ENCODE assay signal across 12 cellular contexts in genomic region chr5:177367323-177367848, GRCh38. TPM values are rescaled to one million over a fixed set of nuclear protein-coding genes. Genes with fewer than 3 reads are reported as not detected.
A peak's percentile ranks its signal among the peaks of the same experiment; 100 is the strongest.
DNase-seq lines count a peak whose midpoint lies in the region; ATAC-seq and TF ChIP-seq lines count a peak whose summit lies in the region.
"Had no signal": no experiment of that assay in that cellular context is flagged by ENCODE, and none has a peak within 500 bp of the region (broad histone marks: within the 10 kb centered on the region; RNA-seq: fewer than 3 reads in every experiment).

No MANE protein-coding gene starts in this region.

- no peak overlapping the region for H3K23ac ChIP-seq in H9 (ENCODE audit: insufficient read length, low read depth, low read length)

- H3K36me3 ChIP-seq in left lung (peaks cover 0 to 31% of the 10 kb centered on the region in 2 donors), skeletal muscle tissue (ENCODE audit: control insufficient read depth in 3 of 3, insufficient read depth in 3 of 3, low read length in 3 of 3) (no peaks in the 10 kb centered on the region), PC-9 (ENCODE audit: low read depth) (no peaks in the 10 kb centered on the region)
- H3K36me3 ChIP-seq: SJSA1 had no signal

- no peak overlapping the region for H4K91ac ChIP-seq in H9 (ENCODE audit: insufficient read length, low read depth, low read length)

- H2BK120ac ChIP-seq in H9 (ENCODE audit: low read depth, low read length, poor library complexity, severe bottlenecking): no peak overlapping the region

- no TSS peak for BruUV-seq in PC-9 (replicated peaks; lab: Mats Ljungman, UMichigan)

- TF ChIP-seq CTCF in H9 (conservative IDR thresholded peaks at IDR 0.05) (peak; percentile 14; the same call in 1 of the 3 replicates), choroid plexus epithelial cell (conservative IDR thresholded peaks at IDR 0.05; ENCODE audit: low read depth, low read length) (peak; percentile 24), left lung (IDR thresholded peaks at IDR 0.05) (no peak), PC-9 (conservative IDR thresholded peaks at IDR 0.05) (no peak)
- TF ChIP-seq CTCF in activated CD8-positive, alpha-beta T cell treated with anti-CD3 and anti-CD28 coated beads for 36 hours (IDR thresholded peaks at IDR 0.05): no peak

- H3K27me3 Mint-ChIP-seq in H9 (ENCODE audit: low read depth): peaks cover 30% of the 10 kb centered on the region
- H3K27me3 Mint-ChIP-seq in activated CD8-positive, alpha-beta T cell treated with anti-CD3 and anti-CD28 coated beads for 36 hours: no peaks in the 10 kb centered on the region

- H3K4me1 ChIP-seq in H9 (ENCODE audit: insufficient read depth, low read length): peaks cover 11% of the 10 kb centered on the region; the same call in 1 of the 2 replicates
- peaks cover 20 to 72% of the 10 kb centered on the region in 2 donors for H3K4me1 ChIP-seq in left lung
- H3K4me1 ChIP-seq in skeletal muscle tissue (ENCODE audit: control insufficient read depth in 3 of 3, insufficient read depth in 3 of 3, low read length in 3 of 3): peaks cover 62 to 64% (median 63%) of the 10 kb centered on the region in 3 donors
- H3K4me1 ChIP-seq in PC-9 (replicated peaks; ENCODE audit: insufficient read depth): peaks cover 15% of the 10 kb centered on the region

- no peak overlapping the region for H2BK20ac ChIP-seq in H9 (ENCODE audit: low read depth, low read length, poor library complexity, severe bottlenecking)

- DNase-seq in H9 (no peak), choroid plexus epithelial cell (ENCODE audit: low read depth) (no peak), left lung (no peak), putamen (ENCODE audit: low spot score) (no peak), PC-9 (no peak)
- no peak for DNase-seq in activated CD8-positive, alpha-beta T cell treated with anti-CD3 and anti-CD28 coated beads for 36 hours
- no peak for DNase-seq in stimulated activated naive CD4-positive, alpha-beta T cell (lab: John Stamatoyannopoulos, UW)
- DNase-seq: activated T-cell treated with anti-CD3 and anti-CD28 coated beads, Interleukin-2, amount 50 U/mL, for 48 hours; NCI-H146 had no signal

- H3T11ph ChIP-seq in H9 (ENCODE audit: low read length): no peak overlapping the region

- POLR2A ChIA-PET in activated CD8-positive, alpha-beta T cell treated with anti-CD3 and anti-CD28 coated beads for 36 hours (lab: Charles Lee): interaction anchor here (1.0 to 1.7 kb wide), 4 partner anchors 10 to 22 kb away, joined by 3 to 5 read pairs (median 4); no protein-coding TSS in a partner anchor
- POLR2A ChIA-PET in PC-9 (lab: Charles Lee; ENCODE audit: unreplicated experiment): interaction anchor here (0.6 kb wide), 1 partner anchor 25 kb away, joined by 4 read pairs; no protein-coding TSS in a partner anchor

- no peaks in the 10 kb centered on the region for H3K9me2 ChIP-seq in PC-9 (ENCODE audit: insufficient read depth)

- H3K9me3 Mint-ChIP-seq in H9: no peaks in the 10 kb centered on the region; a peak in 1 of 5 replicates
- no peaks in the 10 kb centered on the region for H3K9me3 Mint-ChIP-seq in activated CD8-positive, alpha-beta T cell treated with anti-CD3 and anti-CD28 coated beads for 36 hours

- H3K79me2 ChIP-seq in H9 (ENCODE audit: insufficient read depth, low read length): no peaks in the 10 kb centered on the region
- no peaks in the 10 kb centered on the region for H3K79me2 ChIP-seq in PC-9 (ENCODE audit: low read depth)

- H2BK5ac ChIP-seq in H9 (ENCODE audit: insufficient read length, low read length): no peak overlapping the region

- CTCF ChIA-PET in activated CD8-positive, alpha-beta T cell treated with anti-CD3 and anti-CD28 coated beads for 36 hours (lab: Charles Lee): interaction anchor here (1.2 to 8.4 kb wide), 5 partner anchors 8 to 58 kb away, joined by 3 to 86 read pairs (median 6); partner anchors contain the start of gene RGS14
- CTCF ChIA-PET in PC-9 (lab: Charles Lee): interaction anchor here (0.6 to 1.3 kb wide), 3 partner anchors 16 to 719 kb away, joined by 4 to 8 read pairs (median 6); partner anchors contain the start of gene LMAN2

- peaks cover 8 to 15% (median 8%) of the 10 kb centered on the region in 3 experiments for H3K36me3 Mint-ChIP-seq in H9 (ENCODE audit: insufficient read depth in 1 of 3, low read depth in 3 of 3)
- peaks cover 36% of the 10 kb centered on the region for H3K36me3 Mint-ChIP-seq in activated CD8-positive, alpha-beta T cell treated with anti-CD3 and anti-CD28 coated beads for 36 hours (ENCODE audit: low read depth)

- H3K56ac ChIP-seq in H9 (ENCODE audit: insufficient read length, low read depth, low read length): no peak overlapping the region

- H3K27ac Mint-ChIP-seq in H9: no peak overlapping the region
- H3K27ac Mint-ChIP-seq in activated CD8-positive, alpha-beta T cell treated with anti-CD3 and anti-CD28 coated beads for 36 hours: no peak overlapping the region

- no peak overlapping the region for H2AK5ac ChIP-seq in H9 (ENCODE audit: insufficient read length, low read length)

- H3K23me2 ChIP-seq in H9 (ENCODE audit: insufficient read length, low read depth, low read length, poor library complexity, severe bottlenecking): peaks cover 13% of the 10 kb centered on the region

- H3K9me3 ChIP-seq in H9 (ENCODE audit: control insufficient read depth, low read depth, low read length): no peaks in the 10 kb centered on the region
- no peaks in the 10 kb centered on the region for H3K9me3 ChIP-seq in left lung
- no peaks in the 10 kb centered on the region for H3K9me3 ChIP-seq in skeletal muscle tissue (ENCODE audit: control insufficient read depth in 3 of 3, low read length in 3 of 3)
- H3K9me3 ChIP-seq in PC-9 (ENCODE audit: insufficient read depth, low read depth): no peaks in the 10 kb centered on the region

- H3K27ac ChIP-seq in H9 (ENCODE audit: insufficient read length, low read depth, low read length) (no peak overlapping the region), left lung (peak overlapping the region in 1 of 2 donors; percentile 78), skeletal muscle tissue (ENCODE audit: low read depth, low read length) (peak overlapping the region; percentile 92), PC-9 (no peak overlapping the region)
- H3K27ac ChIP-seq: SJSA1 had no signal

- ATAC-seq in left lung: peak; percentile 2
- ATAC-seq in activated CD8-positive, alpha-beta T cell treated with anti-CD3 and anti-CD28 coated beads for 36 hours: no peak

- H3K4me3 Mint-ChIP-seq in H9: peak overlapping the region; percentile 76 to 90
- no peak overlapping the region for H3K4me3 Mint-ChIP-seq in activated CD8-positive, alpha-beta T cell treated with anti-CD3 and anti-CD28 coated beads for 36 hours

- no peaks in the 10 kb centered on the region; the same call in 1 of the 2 replicates for H3K27me3 ChIP-seq in H9 (ENCODE audit: insufficient read depth, low read length)
- H3K27me3 ChIP-seq in left lung: no peaks in the 10 kb centered on the region
- H3K27me3 ChIP-seq in skeletal muscle tissue (ENCODE audit: control insufficient read depth in 3 of 3, insufficient read depth in 3 of 3, low read length in 3 of 3): no peaks in the 10 kb centered on the region
- H3K27me3 ChIP-seq in PC-9 (ENCODE audit: insufficient read depth, low read depth): no peaks in the 10 kb centered on the region

- H2BK15ac ChIP-seq in H9 (ENCODE audit: low read depth, low read length): no peak overlapping the region

- peak overlapping the region; percentile 0 for H3K14ac ChIP-seq in H9 (ENCODE audit: insufficient read depth, low read length)

- H4K20me1 ChIP-seq in H9 (ENCODE audit: control insufficient read depth, insufficient read depth, insufficient read length) (no peaks in the 10 kb centered on the region), PC-9 (ENCODE audit: insufficient read depth) (no peaks in the 10 kb centered on the region)

- no peak overlapping the region for H4K5ac ChIP-seq in H9 (ENCODE audit: insufficient read length, low read depth, low read length)

- H2AFZ ChIP-seq in H9 (ENCODE audit: low read length) (no peak overlapping the region), PC-9 (no peak overlapping the region)

- no peaks in the 10 kb centered on the region for H3K79me1 ChIP-seq in H9 (ENCODE audit: insufficient read depth, low read depth, low read length, poor library complexity, severe bottlenecking)

- H3F3A ChIP-seq in PC-9 (ENCODE audit: insufficient read depth, low read depth): peaks cover 16% of the 10 kb centered on the region; the same call in 1 of the 2 replicates

- no peak overlapping the region for H3K9ac ChIP-seq in H9 (ENCODE audit: extremely low read depth, insufficient read length, low read length)
- peak overlapping the region; percentile 68 to 91 (median 77) for H3K9ac ChIP-seq in skeletal muscle tissue (ENCODE audit: low read depth in 1 of 3, low read length in 3 of 3)

- no peak overlapping the region for H3K4ac ChIP-seq in H9 (ENCODE audit: low read depth, low read length)

- WGBS in H9 (ENCODE audit: extremely low coverage, insufficient read length, low lambda C conversion rate): no CpG with 5 or more reads among the region's 46 CpGs

- H2BK12ac ChIP-seq in H9 (ENCODE audit: insufficient read length, low read depth, low read length): no peak overlapping the region

- H3K4me3 ChIP-seq in choroid plexus epithelial cell (ENCODE audit: low read depth, low read length): peak overlapping the region; percentile 60
- peak overlapping the region; percentile 38 to 39 for H3K4me3 ChIP-seq in left lung
- H3K4me3 ChIP-seq in skeletal muscle tissue (ENCODE audit: low read length in 3 of 3): peak overlapping the region; percentile 59 to 79 (median 78)
- H3K4me3 ChIP-seq in PC-9: no peak overlapping the region
- H3K4me3 ChIP-seq: SJSA1 had no signal

- H3K4me2 ChIP-seq in H9 (ENCODE audit: insufficient read depth, insufficient read length, low read length): peak overlapping the region; percentile 46
- no peak overlapping the region for H3K4me2 ChIP-seq in PC-9

- no peak overlapping the region for H4K8ac ChIP-seq in H9 (replicated peaks; ENCODE audit: insufficient read length, low read depth, low read length)

- H3K18ac ChIP-seq in H9 (ENCODE audit: insufficient read length, low read depth, low read length): no peak overlapping the region

- intact Hi-C loops in left lung (cut with DNase I): no loop called here
- intact Hi-C loops in activated CD8-positive, alpha-beta T cell treated with anti-CD3 and anti-CD28 coated beads for 36 hours (cut with micrococcal nuclease): no loop called here
- intact Hi-C loops in PC-9 (cut with micrococcal nuclease; ENCODE audit: unreplicated experiment): no loop called here

- H3K4me1 Mint-ChIP-seq in H9: peaks cover 37 to 62% of the 10 kb centered on the region in 2 experiments
- H3K4me1 Mint-ChIP-seq in activated CD8-positive, alpha-beta T cell treated with anti-CD3 and anti-CD28 coated beads for 36 hours (ENCODE audit: low read depth): peaks cover 68% of the 10 kb centered on the region

RNA-seq across cellular contexts. Expression of gene RGS14, which starts 9.7 kb away (rescaled TPM):
- total RNA-seq in H9 (2021) (12.3 and 16.4 TPM in 2 replicates), left lung (10 to 100 TPM; 14.2 to 28.2 TPM), skeletal muscle tissue (12.5 TPM), PC-9 (2021) (11.9 and 13.6 TPM in 2 replicates)
- total RNA-seq in activated CD8-positive, alpha-beta T cell treated with anti-CD3 and anti-CD28 coated beads for 36 hours: 10 to 100 TPM; 50.4 to 52.5 TPM

RNA-seq across cellular contexts. Expression of gene LMAN2, which starts 15.9 kb away (rescaled TPM):
- 105 and 106 TPM in 2 replicates for total RNA-seq in H9 (2021)
- total RNA-seq in left lung: 100 to 1,000 TPM; 133 to 155 TPM
- total RNA-seq in skeletal muscle tissue: 124 TPM
- 10 to 100 TPM; 79.9 to 87.5 TPM for total RNA-seq in activated CD8-positive, alpha-beta T cell treated with anti-CD3 and anti-CD28 coated beads for 36 hours
- 129 and 153 TPM in 2 replicates for total RNA-seq in PC-9 (2021)

RNA-seq across cellular contexts. Expression of gene SLC34A1, which starts 16.8 kb away (rescaled TPM):
- not detected in 2 replicates for total RNA-seq in H9 (2021)
- total RNA-seq in left lung: not detected
- total RNA-seq in skeletal muscle tissue: not detected
- under 1 TPM; 0.29 to 0.43 TPM for total RNA-seq in activated CD8-positive, alpha-beta T cell treated with anti-CD3 and anti-CD28 coated beads for 36 hours
- total RNA-seq in PC-9 (2021): 0.28 TPM in 1 of 2 replicates, not detected in the other
- total RNA-seq: SJSA1 had no signal

RNA-seq across cellular contexts. Expression of gene PFN3, which starts 33.1 kb away (rescaled TPM):
- total RNA-seq in H9 (2021) (not detected in 2 replicates), left lung (not detected), skeletal muscle tissue (not detected), PC-9 (2021) (not detected in 2 replicates)
- total RNA-seq in activated CD8-positive, alpha-beta T cell treated with anti-CD3 and anti-CD28 coated beads for 36 hours: not detected
- total RNA-seq: esophagus mucosa, SJSA1 had no signal

RNA-seq across cellular contexts. Expression of gene F12, which starts 42.0 kb away (rescaled TPM):
- total RNA-seq in H9 (2021) (2.3 and 3.5 TPM in 2 replicates), left lung (1 to 10 TPM in 1 of 2 donors, under 1 TPM in 1; 0.63 to 1.1 TPM), skeletal muscle tissue (not detected), PC-9 (2021) (14.5 and 17.0 TPM in 2 replicates)
- 1 to 10 TPM; 7.9 TPM for total RNA-seq in activated CD8-positive, alpha-beta T cell treated with anti-CD3 and anti-CD28 coated beads for 36 hours

Comparison
In these comparisons a context has a peak if more than half of its experiments do, and no peak if none do; other contexts are left out.
1. CTCF ChIP-seq: peak in H9 (single experiment) and choroid plexus epithelial cell (single experiment); none in left lung (0 of 2), activated CD8-positive, alpha-beta T cell treated with anti-CD3 and anti-CD28 coated beads for 36 hours (single experiment) and PC-9 (single experiment).